Comparison of ENCODE assay signal across 1 cellular context in the genomic region with DNA sequence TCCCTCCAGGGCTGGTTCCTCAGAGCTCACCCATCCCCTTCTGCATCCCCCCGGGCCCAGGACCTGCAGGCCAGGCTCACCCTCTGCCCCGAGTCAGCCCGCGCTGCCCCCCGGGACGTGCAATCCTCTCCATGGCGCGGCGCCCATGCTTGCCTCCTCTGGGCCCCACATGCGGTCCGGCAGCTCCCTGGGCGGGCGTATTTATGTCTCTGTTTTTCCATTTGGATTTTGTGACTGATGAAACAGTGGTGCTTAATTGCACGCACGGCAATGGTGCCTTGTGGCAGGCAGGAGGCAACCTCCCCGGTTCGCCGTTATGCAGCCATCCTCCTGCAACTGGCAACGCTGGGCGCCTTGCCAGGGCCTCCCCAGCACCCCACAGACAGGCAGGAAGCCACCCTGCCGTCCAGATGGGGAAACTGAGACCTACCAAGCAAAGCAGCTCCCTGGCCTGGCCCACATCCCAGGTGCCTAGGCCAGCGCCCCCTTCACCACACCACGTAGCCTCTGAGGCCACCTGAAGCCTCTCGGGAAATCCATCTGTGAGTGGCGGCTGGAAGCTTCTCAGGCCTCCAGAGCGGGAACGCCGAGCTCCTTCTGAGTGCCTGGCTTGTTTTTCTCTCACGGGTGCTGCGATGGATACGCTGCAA.
TF ChIP-seq lines count a peak whose summit lies in the region.

No MANE protein-coding gene starts in this region.

TF ChIP-seq in HepG2, 621 proteins besides CTCF, POLR2A, EP300 and RAD21 (continued from another document):
- no peak for TF ChIP-seq BHLHE40 (IDR thresholded peaks at IDR 0.05; ENCODE audit: low read length)
- no peak for TF ChIP-seq HBP1 (CRISPR knock-in tag; IDR thresholded peaks at IDR 0.05; ENCODE audit: low read depth)
- TF ChIP-seq ATF4 (CRISPR knock-in tag; IDR thresholded peaks at IDR 0.05): peak in 1 of 2 experiments; percentile 64; a peak in 1 of 4 replicates
TF ChIP-seq in HepG2: peak in this region for 1.
